1 cellular context compared by ENCODE assay signal in genomic region chr3:27209595-27210264, GRCh38.
TF ChIP-seq lines count a peak whose summit lies in the region.

No MANE protein-coding gene starts in this region.

TF ChIP-seq in GM12878, 131 proteins besides CTCF, POLR2A, EP300 and RAD21 (continued from another document):
- TF ChIP-seq ZBTB4 (CRISPR knock-in tag; IDR thresholded peaks at IDR 0.05): no peak
- peak; percentile 19; the same call in 1 of the 2 replicates for TF ChIP-seq RUNX3 (IDR thresholded peaks at IDR 0.05; ENCODE audit: low read length)
- no peak for TF ChIP-seq SP1 (IDR thresholded peaks at IDR 0.05; ENCODE audit: low read depth, low read length)
- TF ChIP-seq NBN (IDR thresholded peaks at IDR 0.05): no peak
- TF ChIP-seq ZNF274 (IDR thresholded peaks at IDR 0.05; ENCODE audit: insufficient read depth, insufficient read length): no peak
- no peak for TF ChIP-seq SMC3 (IDR thresholded peaks at IDR 0.05; ENCODE audit: borderline replicate concordance, low read length)
- no peak for TF ChIP-seq TARDBP (IDR thresholded peaks at IDR 0.05; ENCODE audit: borderline replicate concordance)
- TF ChIP-seq RELA (IDR thresholded peaks at IDR 0.05; ENCODE audit: borderline replicate concordance, partially characterized antibody): no peak
- TF ChIP-seq E4F1 (IDR thresholded peaks at IDR 0.05; ENCODE audit: borderline replicate concordance, partially characterized antibody): no peak
- 0 out of 2 replicates have a peak, but pooled peaks have one; percentile 12 for TF ChIP-seq SPI1 (IDR thresholded peaks at IDR 0.05; ENCODE audit: borderline replicate concordance, insufficient read depth, low read depth, low read length)
- no peak for TF ChIP-seq CEBPB (IDR thresholded peaks at IDR 0.05; ENCODE audit: borderline replicate concordance in 1 of 2, low read depth in 2 of 2, low read length in 2 of 2)
- TF ChIP-seq MXI1 (IDR thresholded peaks at IDR 0.05; ENCODE audit: low read depth, low read length): no peak
- TF ChIP-seq CHD2 (IDR thresholded peaks at IDR 0.05; ENCODE audit: borderline replicate concordance, low read depth, low read length): no peak
- TF ChIP-seq IKZF2 (IDR thresholded peaks at IDR 0.05): peak in 1 of 2 experiments; percentile 18; a peak in 2 of 4 replicates
